ENCODE assay signal across 9 cellular contexts in the genomic region with DNA sequence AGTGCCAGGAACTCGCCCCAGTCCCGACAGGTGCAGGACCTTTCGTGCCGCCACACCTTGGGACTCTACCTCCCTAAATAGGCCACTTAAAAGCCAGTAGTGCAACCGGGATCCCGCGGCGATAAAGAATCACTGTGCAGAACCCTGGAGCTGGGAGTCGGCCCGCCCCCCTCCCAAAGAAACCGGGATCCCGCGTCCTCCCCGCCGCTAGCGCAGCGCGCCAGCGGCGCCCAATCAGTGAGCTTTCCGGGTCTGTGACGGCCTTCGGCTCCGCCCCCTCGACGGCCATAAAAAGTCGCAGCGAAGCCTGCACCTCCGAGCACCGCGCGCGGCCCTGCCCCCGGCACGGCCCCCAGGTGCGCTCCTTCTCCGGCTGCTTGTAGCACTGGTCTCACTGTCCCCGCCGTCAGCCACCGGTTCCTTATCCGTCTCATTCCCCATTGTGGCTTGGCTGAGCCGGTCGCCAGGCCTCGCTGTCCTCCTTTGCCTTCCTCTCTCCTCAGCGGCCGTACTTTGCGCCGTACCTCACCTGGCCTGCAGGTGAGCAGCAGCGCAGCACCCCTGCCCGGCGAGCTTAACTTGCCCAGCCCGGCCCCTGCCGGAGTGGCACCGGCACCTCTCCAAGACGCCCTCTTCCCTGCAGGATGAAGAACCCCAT. TPM values are rescaled to one million over a fixed set of nuclear protein-coding genes. Genes with fewer than 3 reads are reported as not detected.
DNase-seq lines count a peak whose midpoint lies in the region; ATAC-seq and TF ChIP-seq lines count a peak whose summit lies in the region.
"Had no signal": no experiment of that assay in that cellular context is flagged by ENCODE, and none has a peak within 500 bp of the region (broad histone marks: within the 10 kb centered on the region; RNA-seq: fewer than 3 reads in every experiment).

A gene (plus strand): TSS at position 318 of the 658 bp plus-strand sequence. CDS start 327 bp downstream, at position 645.

- H3K4me3 Mint-ChIP-seq in activated B cell treated with CpG ODN at 0.5 μM for 24 hours = peak within 1 kb of the TSS; percentile 80
- peak within 1 kb of the TSS; percentile 81 for H3K4me3 Mint-ChIP-seq in memory B cell
- peak within 1 kb of the TSS; percentile 66 for H3K4me3 Mint-ChIP-seq in stimulated activated memory B cell treated with anti-CD40 and anti-IgM and Interleukin-4, amounts not matched to agents 10 μg/mL and 1 μg/mL and 100 μg/mL, for 72 hours

- POLR2A ChIA-PET in activated B cell treated with CpG ODN at 0.5 μM for 24 hours (lab: Charles Lee) = no interaction called here

- H3K4me1 Mint-ChIP-seq in activated B cell treated with CpG ODN at 0.5 μM for 24 hours (peaks cover 21% of the 10 kb centered on the region), memory B cell (no peaks in the 10 kb centered on the region)
- H3K4me1 Mint-ChIP-seq in stimulated activated memory B cell treated with anti-CD40 and anti-IgM and Interleukin-4, amounts not matched to agents 10 μg/mL and 1 μg/mL and 100 μg/mL, for 72 hours = peaks cover 27% of the 10 kb centered on the region

- H3K27me3 Mint-ChIP-seq in activated B cell treated with CpG ODN at 0.5 μM for 24 hours (peaks cover 61% of the 10 kb centered on the region), memory B cell (peaks cover 16% of the 10 kb centered on the region)
- H3K27me3 Mint-ChIP-seq in stimulated activated memory B cell treated with anti-CD40 and anti-IgM and Interleukin-4, amounts not matched to agents 10 μg/mL and 1 μg/mL and 100 μg/mL, for 72 hours = peaks cover 58% of the 10 kb centered on the region

- H3K9me3 Mint-ChIP-seq in activated B cell treated with CpG ODN at 0.5 μM for 24 hours = no peaks in the 10 kb centered on the region
- no peaks in the 10 kb centered on the region for H3K9me3 Mint-ChIP-seq in memory B cell
- H3K9me3 Mint-ChIP-seq in stimulated activated memory B cell treated with anti-CD40 and anti-IgM and Interleukin-4, amounts not matched to agents 10 μg/mL and 1 μg/mL and 100 μg/mL, for 72 hours = no peaks in the 10 kb centered on the region

- ATAC-seq in HG03159 (IDR thresholded peaks at IDR 0.05; ENCODE audit: unreplicated experiment) (peak; percentile 79), activated B cell treated with CpG ODN at 0.5 μM for 24 hours (ENCODE audit: low read depth) (peak; percentile 28), memory B cell (ENCODE audit: low read depth) (peak; percentile 54)
- ATAC-seq in stimulated activated memory B cell treated with anti-CD40 and anti-IgM and Interleukin-4, amounts not matched to agents 10 μg/mL and 1 μg/mL and 100 μg/mL, for 72 hours = peak; percentile 31

- H3K27ac Mint-ChIP-seq in activated B cell treated with CpG ODN at 0.5 μM for 24 hours (no peak within 1 kb of the TSS), memory B cell (no peak within 1 kb of the TSS)
- H3K27ac Mint-ChIP-seq in stimulated activated memory B cell treated with anti-CD40 and anti-IgM and Interleukin-4, amounts not matched to agents 10 μg/mL and 1 μg/mL and 100 μg/mL, for 72 hours = no peak within 1 kb of the TSS

- no peaks in the 10 kb centered on the region for H3K36me3 Mint-ChIP-seq in activated B cell treated with CpG ODN at 0.5 μM for 24 hours (ENCODE audit: low read depth)
- no peaks in the 10 kb centered on the region for H3K36me3 Mint-ChIP-seq in memory B cell
- H3K36me3 Mint-ChIP-seq in stimulated activated memory B cell treated with anti-CD40 and anti-IgM and Interleukin-4, amounts not matched to agents 10 μg/mL and 1 μg/mL and 100 μg/mL, for 72 hours = no peaks in the 10 kb centered on the region

- CTCF ChIA-PET in activated B cell treated with CpG ODN at 0.5 μM for 24 hours (lab: Charles Lee) = no interaction called here

- TF ChIP-seq CTCF in GM10266 (IDR thresholded peaks at IDR 0.05; ENCODE audit: control insufficient read depth, insufficient read depth, low read depth, missing control alignments) = no peak
- no peak for TF ChIP-seq CTCF in activated B cell treated with CpG ODN at 0.5 μM for 24 hours (IDR thresholded peaks at IDR 0.05)

- intact Hi-C loops in activated B cell treated with CpG ODN at 0.5 μM for 24 hours (cut with micrococcal nuclease) = no loop called here

- DNase-seq in GM10266 (ENCODE audit: extremely low spot score) = peak; percentile 36
- DNase-seq in activated B cell treated with CpG ODN at 0.5 μM for 24 hours = no peak
- peak; percentile 3 for DNase-seq in effector CD4-positive, alpha-beta T cell
- DNase-seq in memory B cell (ENCODE audit: low spot score in 2 of 2) = no peak
- DNase-seq in DMS153 treated with DMSO at 0.1 percent for 48 hours (lab: John Stamatoyannopoulos, UW; ENCODE audit: unreplicated experiment) = no peak
- DNase-seq in T-helper 9 cell = no peak

RNA-seq across cellular contexts. Expression of the gene that starts here (rescaled TPM):
- not detected in 2 replicates for total RNA-seq in activated B cell treated with CpG ODN at 0.5 μM for 24 hours
- total RNA-seq: M059J had no signal

Comparison
In these comparisons a context has a peak if more than half of its experiments do, and no peak if none do; other contexts are left out.
1. Peak in ATAC-seq in activated B cell treated with CpG ODN at 0.5 μM for 24 hours; RNA of the gene not detected or under 1 TPM.
2. DNase-seq: peak in GM10266 (single experiment) and effector CD4-positive, alpha-beta T cell (single experiment); none in activated B cell treated with CpG ODN at 0.5 μM for 24 hours (single experiment), memory B cell (0 of 2), DMS153 treated with DMSO at 0.1 percent for 48 hours (single experiment) and T-helper 9 cell (single experiment).
3. ATAC-seq: peak in every context shown above with its lines; median percentile 79 in HG03159; 54 in memory B cell; 31 in stimulated activated memory B cell treated with anti-CD40 and anti-IgM and Interleukin-4, amounts not matched to agents 10 μg/mL and 1 μg/mL and 100 μg/mL, for 72 hours; 28 in activated B cell treated with CpG ODN at 0.5 μM for 24 hours.
4. Peak in every context shown above with its lines, with median percentiles within 50 percentile points of each other: H3K4me3 Mint-ChIP-seq.